3 cellular contexts compared by ENCODE assay signal in the genomic region with DNA sequence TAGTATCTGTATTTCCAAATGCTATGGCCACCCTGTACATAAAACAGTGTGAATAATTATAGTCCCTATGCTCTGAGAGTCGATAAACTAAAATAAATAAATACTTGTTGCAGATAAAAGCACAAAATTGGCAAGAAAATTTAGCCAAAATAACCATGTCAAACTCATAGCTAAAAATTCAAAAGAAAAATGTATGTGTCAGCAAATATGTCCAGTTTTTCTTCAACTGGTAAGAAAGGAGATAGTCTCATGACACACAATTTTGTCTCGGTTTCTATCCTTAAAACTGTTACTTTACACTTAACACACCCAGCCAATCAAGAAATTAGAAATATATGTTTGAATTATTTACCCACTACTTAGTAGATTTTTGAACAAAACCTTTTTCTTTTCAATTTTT.
TF ChIP-seq lines count a peak whose summit lies in the region.

No MANE protein-coding gene starts in this region.

TF ChIP-seq in A549, 52 proteins besides CTCF, POLR2A, EP300 and RAD21:
- TF ChIP-seq EHF (CRISPR knock-in tag; IDR thresholded peaks at IDR 0.05), result no peak
- no peak for TF ChIP-seq CBX2 (IDR thresholded peaks at IDR 0.05; ENCODE audit: borderline replicate concordance, low read depth)
- TF ChIP-seq MAFK (IDR thresholded peaks at IDR 0.05; ENCODE audit: partially characterized antibody), result peak; percentile 89
- TF ChIP-seq REST (IDR thresholded peaks at IDR 0.05), result no peak

TF ChIP-seq in IMR-90, 13 proteins besides CTCF, POLR2A, EP300 and RAD21:
- TF ChIP-seq CEBPB (IDR thresholded peaks at IDR 0.05; ENCODE audit: low read depth, low read length) (no peak), MAZ (IDR thresholded peaks at IDR 0.05; ENCODE audit: borderline replicate concordance, low read depth, low read length) (no peak), ELK1 (IDR thresholded peaks at IDR 0.05; ENCODE audit: borderline replicate concordance, low read depth, low read length) (no peak), MAFK (IDR thresholded peaks at IDR 0.05; ENCODE audit: low read depth, low read length) (peak; percentile 95), NFE2L2 (IDR thresholded peaks at IDR 0.05; ENCODE audit: low read depth, low read length) (no peak), BHLHE40 (IDR thresholded peaks at IDR 0.05; ENCODE audit: low read depth, low read length) (no peak)
TF ChIP-seq in IMR-90: peak in this region for 1.

TF ChIP-seq in H1, 55 proteins besides CTCF, POLR2A, EP300 and RAD21:
- TF ChIP-seq BCL11A (IDR thresholded peaks at IDR 0.05; ENCODE audit: low read depth in 2 of 2, low read length in 2 of 2) (no peak), MAFK (IDR thresholded peaks at IDR 0.05; ENCODE audit: low read depth, low read length) (peak; percentile 67; the same call in 1 of the 2 replicates)
